In genomic region chr9:135328485-135329417, GRCh38 we compare ENCODE assay signal across 22 cellular contexts.
DNase-seq lines count a peak whose midpoint lies in the region; ATAC-seq and TF ChIP-seq lines count a peak whose summit lies in the region.
"Had no signal": no experiment of that assay in that cellular context is flagged by ENCODE, and none has a peak within 500 bp of the region (broad histone marks: within the 10 kb centered on the region; RNA-seq: fewer than 3 reads in every experiment).

No MANE protein-coding gene starts in this region.

- no peak for TF ChIP-seq POLR2A in uterus (IDR thresholded peaks at IDR 0.05)

- no peak overlapping the region for H3K4me3 ChIP-seq in RWPE2 (ENCODE audit: severe bottlenecking)
- H3K4me3 ChIP-seq in uterus: no peak overlapping the region
- H3K4me3 ChIP-seq: thyroid gland had no signal

- TF ChIP-seq CTCF in RWPE2 (IDR thresholded peaks at IDR 0.05; ENCODE audit: poor library complexity, severe bottlenecking): no peak
- no peak for TF ChIP-seq CTCF in uterus (IDR thresholded peaks at IDR 0.05)

- H3K27ac ChIP-seq in RWPE2 (ENCODE audit: poor library complexity, severe bottlenecking) (no peak overlapping the region), uterus (no peak overlapping the region)
- H3K27ac ChIP-seq: thyroid gland had no signal

- intact Hi-C loops in uterus (cut with DNase I; ENCODE audit: low total_unique reads): no loop called here

- H3K36me3 ChIP-seq in RWPE2 (ENCODE audit: low read depth): no peaks in the 10 kb centered on the region
- no peaks in the 10 kb centered on the region for H3K36me3 ChIP-seq in uterus
- H3K36me3 ChIP-seq: thyroid gland had no signal

- H3K4me1 ChIP-seq in RWPE2 (ENCODE audit: insufficient read depth, poor library complexity, severe bottlenecking) (no peaks in the 10 kb centered on the region), uterus (no peaks in the 10 kb centered on the region)
- H3K4me1 ChIP-seq: thyroid gland had no signal

- ATAC-seq in RWPE2 (ENCODE audit: low read depth): no peak
- no peak for ATAC-seq in GM21717 (IDR thresholded peaks at IDR 0.05; ENCODE audit: unreplicated experiment)
- ATAC-seq: effector memory CD8-positive, alpha-beta T cell; left ventricle myocardium superior; natural killer cell; sciatic nerve had no signal

- H3K9me3 ChIP-seq in RWPE2 (ENCODE audit: severe bottlenecking) (no peaks in the 10 kb centered on the region), uterus (no peaks in the 10 kb centered on the region)
- H3K9me3 ChIP-seq: thyroid gland had no signal

- H3K27me3 ChIP-seq in RWPE2 (ENCODE audit: insufficient read depth, poor library complexity, severe bottlenecking) (no peaks in the 10 kb centered on the region), uterus (no peaks in the 10 kb centered on the region)
- H3K27me3 ChIP-seq: thyroid gland had no signal

- DNase-seq in activated CD8-positive, alpha-beta memory T cell treated with anti-CD3 and anti-CD28 coated beads for 24 hours: peak; percentile 26
- no peak for DNase-seq in activated CD8-positive, alpha-beta memory T cell treated with anti-CD3 and anti-CD28 coated beads, Interleukin-2, amount 50 U/mL, for 4 hours
- DNase-seq in RWPE2 (ENCODE audit: low spot score) (peak; percentile 47), mesenteric fat pad (ENCODE audit: low spot score) (peak; percentile 79), uterus (peak; percentile 4 to 5), occipital lobe (lab: John Stamatoyannopoulos, UW) (no peak)
- no peak for DNase-seq in stimulated activated naive CD4-positive, alpha-beta T cell (lab: John Stamatoyannopoulos, UW)
- DNase-seq: activated CD4-positive, alpha-beta T cell treated with anti-CD3 and anti-CD28 coated beads, Interleukin-2, amount 50 U/mL, for 1 hour; activated naive CD4-positive, alpha-beta T cell treated with Interleukin-2 at 50 U/mL for 16 hours; DMS79 treated with DMSO at 0.1 percent for 48 hours; effector memory CD8-positive, alpha-beta T cell; foreskin fibroblast; Karpas-422; left ventricle myocardium superior; NCI-H1092 treated with DMSO at 0.1 percent for 48 hours; NCI-H187 treated with DMSO at 0.1 percent for 48 hours; NCI-H345; NCI-H82; thyroid gland had no signal

Comparison
In these comparisons a context has a peak if more than half of its experiments do, and no peak if none do; other contexts are left out.
1. DNase-seq: peak in activated CD8-positive, alpha-beta memory T cell treated with anti-CD3 and anti-CD28 coated beads for 24 hours (single experiment), RWPE2 (single experiment), mesenteric fat pad (single experiment) and uterus (2 of 2); none in activated CD8-positive, alpha-beta memory T cell treated with anti-CD3 and anti-CD28 coated beads, Interleukin-2, amount 50 U/mL, for 4 hours (single experiment), stimulated activated naive CD4-positive, alpha-beta T cell (0 of 6) and occipital lobe (single experiment).